ENCODE assay signal across 8 cellular contexts in the genomic region with DNA sequence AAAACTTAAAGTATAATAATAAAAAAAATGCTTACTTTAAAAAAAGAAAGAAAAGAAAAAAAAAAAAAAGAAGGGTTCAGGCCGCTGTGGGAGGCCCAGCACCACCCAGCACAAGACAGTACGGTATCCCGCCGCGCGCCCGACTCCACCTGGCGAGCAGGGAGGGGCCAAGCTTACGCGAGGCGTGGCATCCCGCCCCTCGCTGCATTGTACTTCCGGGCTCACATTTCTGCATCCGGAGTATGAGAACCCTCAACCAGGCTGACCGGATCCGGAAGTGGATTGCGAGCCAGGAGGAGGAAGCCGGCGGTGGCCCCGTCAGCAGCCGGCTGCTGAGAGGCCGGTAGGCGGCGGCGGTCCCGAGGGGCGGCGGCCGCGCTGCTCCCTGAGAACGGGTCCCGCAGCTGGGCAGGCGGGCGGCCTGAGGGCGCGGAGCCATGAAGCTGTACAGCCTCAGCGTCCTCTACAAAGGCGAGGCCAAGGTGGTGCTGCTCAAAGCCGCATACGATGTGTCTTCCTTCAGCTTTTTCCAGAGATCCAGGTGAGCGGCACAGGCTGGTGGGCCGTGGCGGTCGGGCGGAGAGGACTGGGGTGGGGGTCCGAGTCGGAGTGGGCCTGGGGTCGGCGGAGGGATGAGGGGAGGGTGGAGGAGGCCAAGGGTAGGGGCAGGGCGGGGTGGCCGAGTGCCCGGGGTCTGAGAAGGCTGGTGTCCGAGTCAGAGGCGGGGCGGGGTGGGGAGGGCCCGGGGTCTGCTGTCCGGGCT. TPM values are rescaled to one million over a fixed set of nuclear protein-coding genes. Genes with fewer than 3 reads are reported as not detected.
DNase-seq lines count a peak whose midpoint lies in the region; ATAC-seq and TF ChIP-seq lines count a peak whose summit lies in the region.

Gene YKT6, plus strand, starts transcription at position 280 of the 763 bp plus-strand sequence. Its CDS starts 158 bp downstream, at position 438.

- DNase-seq in AG09319 (ENCODE audit: extremely low read depth, low read depth) = peak; percentile 72
- peak; percentile 99 for DNase-seq in NCI-H226
- DNase-seq in activated B cell treated with CpG ODN at 0.5 μM for 24 hours = peak; percentile 87
- DNase-seq in central memory CD4-positive, alpha-beta T cell = peak; percentile 92
- DNase-seq in iris pigment epithelial cell (ENCODE audit: low read depth) = peak; percentile 96
- DNase-seq in stimulated activated CD4-positive, alpha-beta T cell treated with anti-CD3 and anti-CD28 coated beads, Interleukin-12 subunit alpha, Interleukin-12 subunit beta, amount 100 ng/mL, for 24 hours (ENCODE audit: low read depth in 2 of 2) = peak; percentile 91 to 94

- peak; percentile 92 for TF ChIP-seq POLR2A in GM18951 (IDR thresholded peaks at IDR 0.05; ENCODE audit: extremely low read depth, insufficient read depth, insufficient read length)

- TF ChIP-seq CTCF in AG09319 (IDR thresholded peaks at IDR 0.05; ENCODE audit: low read depth, low read length) (peak; percentile 31), activated B cell treated with CpG ODN at 0.5 μM for 24 hours (IDR thresholded peaks at IDR 0.05) (no peak)

- H3K4me3 Mint-ChIP-seq in activated B cell treated with CpG ODN at 0.5 μM for 24 hours = peak within 1 kb of the TSS; percentile 87

- peaks cover 6% of the 10 kb centered on the region for H3K27me3 Mint-ChIP-seq in activated B cell treated with CpG ODN at 0.5 μM for 24 hours

- intact Hi-C loops in activated B cell treated with CpG ODN at 0.5 μM for 24 hours (cut with micrococcal nuclease) = loop anchor here (1.0 to 2.0 kb wide), 8 partner anchors 54 to 910 kb away; partner anchors contain the start of genes DBNL, NUDCD3, POLD2 and POLM

- ATAC-seq in HG03196 (IDR thresholded peaks at IDR 0.05; ENCODE audit: unreplicated experiment) (peak; percentile 99), activated B cell treated with CpG ODN at 0.5 μM for 24 hours (ENCODE audit: low read depth) (peak; percentile 97)

- peak within 1 kb of the TSS; percentile 12 for H3K27ac Mint-ChIP-seq in activated B cell treated with CpG ODN at 0.5 μM for 24 hours

- H3K36me3 Mint-ChIP-seq in activated B cell treated with CpG ODN at 0.5 μM for 24 hours (ENCODE audit: low read depth) = peaks cover 28% of the 10 kb centered on the region

- H3K9me3 Mint-ChIP-seq in activated B cell treated with CpG ODN at 0.5 μM for 24 hours = no peaks in the 10 kb centered on the region

- CTCF ChIA-PET in activated B cell treated with CpG ODN at 0.5 μM for 24 hours (lab: Charles Lee) = interaction anchor here (0.7 to 1.3 kb wide), 3 partner anchors 103 to 128 kb away, joined by 3 to 5 read pairs (median 4); no protein-coding TSS in a partner anchor

- peaks cover 27% of the 10 kb centered on the region for H3K4me1 Mint-ChIP-seq in activated B cell treated with CpG ODN at 0.5 μM for 24 hours

- in situ Hi-C loops in GM18951 (cut with MboI; ENCODE audit: low sequenced_read_pairs, unreplicated experiment) = no loop called here

- POLR2A ChIA-PET in activated B cell treated with CpG ODN at 0.5 μM for 24 hours (lab: Charles Lee) = interaction anchor here (0.6 to 2.2 kb wide), 15 partner anchors 13 to 647 kb away, joined by 3 to 12 read pairs (median 4); partner anchors contain the start of genes AEBP1, DBNL, DDX56 and H2AZ2

RNA-seq across cellular contexts. Expression of gene YKT6, which starts in this region (rescaled TPM):
- total RNA-seq in activated B cell treated with CpG ODN at 0.5 μM for 24 hours = 78.2 and 78.7 TPM in 2 replicates

Comparison
In these comparisons a context has a peak if more than half of its experiments do, and no peak if none do; other contexts are left out.
1. Peak in every context shown above with its lines: DNase-seq and ATAC-seq.